Comparison of ENCODE assay signal across 26 cellular contexts in the genomic region with DNA sequence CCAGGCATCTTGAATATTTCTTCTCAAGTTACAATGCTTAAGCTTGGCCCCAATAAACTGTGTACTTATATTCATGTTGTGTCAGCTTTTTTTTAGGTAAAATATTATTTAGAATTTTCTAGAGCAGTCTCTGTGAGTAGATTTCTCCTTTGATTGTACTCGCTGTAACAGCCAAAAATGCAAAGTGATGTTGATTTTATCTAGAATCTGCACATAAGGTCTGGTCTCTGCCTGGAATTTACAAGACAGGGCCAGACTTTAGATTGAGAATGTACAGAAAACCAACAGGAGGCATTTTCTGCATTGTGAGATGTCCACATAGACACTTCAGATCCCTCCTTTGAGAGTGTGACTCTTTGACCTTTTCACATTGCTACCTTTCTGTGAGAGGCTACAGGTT. TPM values are rescaled to one million over a fixed set of nuclear protein-coding genes. Genes with fewer than 3 reads are reported as not detected.
DNase-seq lines count a peak whose midpoint lies in the region; ATAC-seq, FAIRE-seq and TF ChIP-seq lines count a peak whose summit lies in the region.
"Had no signal": no experiment of that assay in that cellular context is flagged by ENCODE, and none has a peak within 500 bp of the region (broad histone marks: within the 10 kb centered on the region; RNA-seq: fewer than 3 reads in every experiment).

No MANE protein-coding gene starts in this region.

- no peak overlapping the region for H2AFZ ChIP-seq in OCI-LY7 (ENCODE audit: low read length)
- no peak overlapping the region for H2AFZ ChIP-seq in trophoblast cell (ENCODE audit: insufficient read depth, low read length, poor library complexity)
- H2AFZ ChIP-seq: GM23248 had no signal

- H2AK5ac ChIP-seq in trophoblast cell (ENCODE audit: low read length), result no peak overlapping the region

- no peak for FAIRE-seq in HTR-8/SVneo (lab: Jason Lieb, UNC)
- FAIRE-seq: small intestine had no signal

- H2BK5ac ChIP-seq in trophoblast cell (ENCODE audit: low read depth, low read length, poor library complexity), result no peak overlapping the region

- H3K4me3 Mint-ChIP-seq in activated naive CD8-positive, alpha-beta T cell treated with anti-CD3 and anti-CD28 coated beads for 36 hours, result peak overlapping the region; percentile 50
- H3K4me3 Mint-ChIP-seq: neural crest cell had no signal

- no peak for TF ChIP-seq EP300 in transverse colon (IDR thresholded peaks at IDR 0.05; ENCODE audit: low read depth)

- H3K9ac ChIP-seq in trophoblast cell (ENCODE audit: low read length), result no peak overlapping the region
- H3K9ac ChIP-seq: GM23248 had no signal

- H3K79me1 ChIP-seq in trophoblast cell (ENCODE audit: low read length), result no peaks in the 10 kb centered on the region

- H3K27me3 ChIP-seq in cardiac muscle cell (no peaks in the 10 kb centered on the region), right cardiac atrium (ENCODE audit: control insufficient read depth, insufficient read depth) (no peaks in the 10 kb centered on the region), trophoblast cell (ENCODE audit: insufficient read depth, low read length) (no peaks in the 10 kb centered on the region), transverse colon (no peaks in the 10 kb centered on the region)
- H3K27me3 ChIP-seq: body of pancreas, colonic mucosa, heart left ventricle, stomach, upper lobe of right lung had no signal

- no peaks in the 10 kb centered on the region for H3K27me3 Mint-ChIP-seq in activated naive CD8-positive, alpha-beta T cell treated with anti-CD3 and anti-CD28 coated beads for 36 hours

- H3K4me1 Mint-ChIP-seq in activated naive CD8-positive, alpha-beta T cell treated with anti-CD3 and anti-CD28 coated beads for 36 hours, result peaks cover 25% of the 10 kb centered on the region
- H3K4me1 Mint-ChIP-seq: neural crest cell had no signal

- H3K4me2 ChIP-seq in OCI-LY7 (ENCODE audit: low read length), result 0 out of 2 replicates have a peak overlapping the region, but pooled peaks have one; percentile 21
- peak overlapping the region; percentile 55 for H3K4me2 ChIP-seq in trophoblast cell (ENCODE audit: low read length)

- no peak overlapping the region for H4K12ac ChIP-seq in trophoblast cell (ENCODE audit: low read depth, low read length)

- no peak overlapping the region for H4K91ac ChIP-seq in trophoblast cell (ENCODE audit: low read depth, low read length)

- no peak overlapping the region for H3K4ac ChIP-seq in trophoblast cell (ENCODE audit: low read depth, low read length)

- H3K9me2 ChIP-seq in OCI-LY7 (ENCODE audit: insufficient read depth, low read length), result no peaks in the 10 kb centered on the region

- no peak for ATAC-seq in right cardiac atrium
- ATAC-seq in HG03342 (IDR thresholded peaks at IDR 0.05; ENCODE audit: unreplicated experiment), result no peak
- ATAC-seq: body of pancreas, heart left ventricle, left lobe of liver, upper lobe of right lung had no signal

- TF ChIP-seq POLR2A in transverse colon (IDR thresholded peaks at IDR 0.05), result no peak

- no peak overlapping the region for H3K14ac ChIP-seq in trophoblast cell (ENCODE audit: low read length)

- no peak overlapping the region for H2BK12ac ChIP-seq in trophoblast cell (ENCODE audit: low read length)

- DNase-seq in cardiac muscle cell (ENCODE audit: low read depth in 1 of 2, low spot score in 1 of 2) (no peak), right cardiac atrium (no peak), OCI-LY7 (ENCODE audit: low spot score) (no peak), trophoblast cell (no peak), HTR-8/SVneo (ENCODE audit: insufficient read length, low spot score) (no peak), transverse colon (no peak)
- DNase-seq in activated naive CD8-positive, alpha-beta T cell treated with anti-CD3 and anti-CD28 coated beads for 36 hours, result no peak
- DNase-seq: activated CD8-positive, alpha-beta memory T cell treated with anti-CD3 and anti-CD28 coated beads for 24 hours; activated gamma-delta T cell treated with Interleukin-2 at 50 U/mL for 16 hours; body of pancreas; colonic mucosa; COR-L47; DND-41; GM23248; heart left ventricle; midbrain; NCI-H2171; NCI-H526 treated with DMSO at 0.1 percent for 48 hours; small intestine; stimulated activated CD4-positive, alpha-beta T cell treated with anti-CD3 and anti-CD28 coated beads, Interleukin-4, amount 100 ng/mL, for 1 hour; stomach; upper lobe of right lung had no signal

- peaks cover 52% of the 10 kb centered on the region for H3K79me2 ChIP-seq in OCI-LY7 (ENCODE audit: insufficient read depth, low read depth, low read length)
- H3K79me2 ChIP-seq in trophoblast cell (ENCODE audit: control insufficient read depth, insufficient read depth, low read length, poor library complexity), result no peaks in the 10 kb centered on the region

- H4K8ac ChIP-seq in trophoblast cell (ENCODE audit: low read depth, low read length), result no peak overlapping the region

- H3K27ac ChIP-seq in cardiac muscle cell (peak overlapping the region; percentile 66), right cardiac atrium (ENCODE audit: low read length) (no peak overlapping the region), OCI-LY7 (ENCODE audit: low read depth, low read length, poor library complexity, severe bottlenecking) (peak overlapping the region; percentile 84), trophoblast cell (ENCODE audit: low read depth, low read length) (peak overlapping the region; percentile 71), transverse colon (no peak overlapping the region)
- H3K27ac ChIP-seq: body of pancreas, colonic mucosa, GM23248, heart left ventricle, RWPE1, stomach, upper lobe of right lung had no signal

- no peak overlapping the region for H3K23ac ChIP-seq in trophoblast cell (ENCODE audit: low read length)

- POLR2A ChIA-PET in OCI-LY7 (lab: Charles Lee), result interaction anchor here (0.6 to 1.7 kb wide), 3 partner anchors 19 to 360 kb away, joined by 3 to 6 read pairs (median 3); partner anchors contain the start of gene ZNF681

- 90% methylated on average over 1 of the region's 1 CpG for WGBS in right cardiac atrium
- WGBS in trophoblast cell (ENCODE audit: extremely low coverage, insufficient coverage, insufficient read length), result no CpG with 5 or more reads among the region's 1 CpG
- WGBS in transverse colon (ENCODE audit: low coverage in 1 of 2), 2 donors, result 60 to 96% methylated on average over 1 of the region's 1 CpG

- in situ Hi-C loops in transverse colon (cut with MboI; ENCODE audit: low pct_ligation_motif_present in 1 of 4, low pct_unique_long_range_greater_than_20kb in 1 of 4, low sequenced_read_pairs in 3 of 4), result no loop called here

- no peak for TF ChIP-seq CTCF in cardiac muscle cell (IDR thresholded peaks at IDR 0.05; ENCODE audit: low read depth, low read length)
- no peak for TF ChIP-seq CTCF in OCI-LY7 (conservative IDR thresholded peaks at IDR 0.05; ENCODE audit: low read length)
- no peak for TF ChIP-seq CTCF in transverse colon (IDR thresholded peaks at IDR 0.05)

- H3K4me1 ChIP-seq in cardiac muscle cell (ENCODE audit: low read depth), result peaks cover 22% of the 10 kb centered on the region
- H3K4me1 ChIP-seq in right cardiac atrium (ENCODE audit: control insufficient read depth, insufficient read depth, low read length), result no peaks in the 10 kb centered on the region
- peaks cover 41% of the 10 kb centered on the region for H3K4me1 ChIP-seq in OCI-LY7 (ENCODE audit: insufficient read depth, low read length, poor library complexity, severe bottlenecking)
- H3K4me1 ChIP-seq in trophoblast cell (ENCODE audit: control insufficient read depth in 1 of 2, insufficient read depth in 2 of 2, low read length in 2 of 2), result peaks cover 0 to 2% of the 10 kb centered on the region in 2 experiments
- H3K4me1 ChIP-seq in transverse colon, result no peaks in the 10 kb centered on the region
- H3K4me1 ChIP-seq: colonic mucosa, upper lobe of right lung had no signal

- peak overlapping the region; percentile 34 for H3K27ac Mint-ChIP-seq in activated naive CD8-positive, alpha-beta T cell treated with anti-CD3 and anti-CD28 coated beads for 36 hours

- intact Hi-C loops in right cardiac atrium (cut with DNase I) (no loop called here), OCI-LY7 (cut with micrococcal nuclease; ENCODE audit: unreplicated experiment) (loop anchor here (5.0 kb wide), 1 partner anchor 39 kb away; a partner anchor contains a TSS), transverse colon (cut with DNase I; ENCODE audit: low total_unique reads) (no loop called here)

- no peak overlapping the region for H3K4me3 ChIP-seq in cardiac muscle cell
- H3K4me3 ChIP-seq in right cardiac atrium (ENCODE audit: low read length), result no peak overlapping the region
- no peak overlapping the region for H3K4me3 ChIP-seq in OCI-LY7 (ENCODE audit: low read depth, low read length, poor library complexity, severe bottlenecking)
- no peak overlapping the region for H3K4me3 ChIP-seq in trophoblast cell (ENCODE audit: low read depth, low read length)
- H3K4me3 ChIP-seq in transverse colon, result no peak overlapping the region
- H3K4me3 ChIP-seq: body of pancreas, colonic mucosa, GM23248, stomach, upper lobe of right lung had no signal

- no peaks in the 10 kb centered on the region for H3K9me3 ChIP-seq in cardiac muscle cell (ENCODE audit: low read depth)
- H3K9me3 ChIP-seq in right cardiac atrium (ENCODE audit: control insufficient read depth, low read length), result no peaks in the 10 kb centered on the region
- H3K9me3 ChIP-seq in OCI-LY7 (ENCODE audit: low read length), result no peaks in the 10 kb centered on the region
- H3K9me3 ChIP-seq in trophoblast cell (ENCODE audit: insufficient read depth, low read depth, low read length), result no peaks in the 10 kb centered on the region
- peaks cover 0 to 5% of the 10 kb centered on the region in 2 donors for H3K9me3 ChIP-seq in transverse colon
- H3K9me3 ChIP-seq: body of pancreas, colonic mucosa, upper lobe of right lung had no signal

- H3K36me3 ChIP-seq in cardiac muscle cell (no peaks in the 10 kb centered on the region), OCI-LY7 (ENCODE audit: insufficient read depth, low read length) (peaks cover 11% of the 10 kb centered on the region), trophoblast cell (ENCODE audit: control insufficient read depth in 1 of 2, insufficient read depth in 2 of 2, low read length in 2 of 2) (no peaks in the 10 kb centered on the region), transverse colon (no peaks in the 10 kb centered on the region)
- H3K36me3 ChIP-seq: colonic mucosa, heart left ventricle, stomach, upper lobe of right lung had no signal

- H3K18ac ChIP-seq in trophoblast cell (ENCODE audit: low read length), result no peak overlapping the region

- H3K36me3 Mint-ChIP-seq in activated naive CD8-positive, alpha-beta T cell treated with anti-CD3 and anti-CD28 coated beads for 36 hours, result peaks cover 27% of the 10 kb centered on the region

- CTCF ChIA-PET in OCI-LY7 (lab: Charles Lee; ENCODE audit: unreplicated experiment), result no interaction called here

- H3K9me3 Mint-ChIP-seq in activated naive CD8-positive, alpha-beta T cell treated with anti-CD3 and anti-CD28 coated beads for 36 hours, result peaks cover 7% of the 10 kb centered on the region

- BruUV-seq in OCI-LY7 (replicated peaks; lab: Mats Ljungman, UMichigan), result no TSS peak

- no peak overlapping the region for H2BK120ac ChIP-seq in trophoblast cell (ENCODE audit: insufficient read depth, low read length, poor library complexity)

- H4K20me1 ChIP-seq in OCI-LY7 (ENCODE audit: insufficient read depth, low read length), result no peaks in the 10 kb centered on the region

RNA-seq across cellular contexts. Expression of gene ZNF681, which starts 43.1 kb away (rescaled TPM):
- total RNA-seq in cardiac muscle cell (2.7 and 3.2 TPM in 2 replicates), right cardiac atrium (1 to 10 TPM in 3 of 4 donors, under 1 TPM in 1; 0.47 to 1.3 (median 1.1) TPM), OCI-LY7 (2022) (6.0 and 6.2 TPM in 2 replicates), transverse colon (1 to 10 TPM in 2 of 4 donors, under 1 TPM in 2; 0.40 to 2.9 (median 1.5) TPM)
- polyA plus RNA-seq in cardiac muscle cell (1.4 and 3.2 TPM in 2 replicates), right cardiac atrium (0.43 TPM)
- 3.1 and 4.3 TPM in 2 replicates for total RNA-seq in OCI-LY7 (2014; rRNA removed; shearing (Covaris generic))
- 1 to 10 TPM; 5.0 to 5.8 TPM for total RNA-seq in activated naive CD8-positive, alpha-beta T cell treated with anti-CD3 and anti-CD28 coated beads for 36 hours
- polyA plus RNA-seq in trophoblast cell (2013), result 2.0 and 2.5 TPM in 2 replicates

Comparison
In these comparisons a context has a peak if more than half of its experiments do, and no peak if none do; other contexts are left out.
1. H3K27ac ChIP-seq: peak in cardiac muscle cell (single experiment), OCI-LY7 (single experiment) and trophoblast cell (single experiment); none in right cardiac atrium (single experiment) and transverse colon (0 of 4).